10 cellular contexts compared by ENCODE assay signal in genomic region chr22:42324991-42325710, GRCh38. TPM values are rescaled to one million over a fixed set of nuclear protein-coding genes. Genes with fewer than 3 reads are reported as not detected.
DNase-seq lines count a peak whose midpoint lies in the region; ATAC-seq and TF ChIP-seq lines count a peak whose summit lies in the region.
"Had no signal": no experiment of that assay in that cellular context is flagged by ENCODE, and none has a peak within 500 bp of the region (broad histone marks: within the 10 kb centered on the region; RNA-seq: fewer than 3 reads in every experiment).

No MANE protein-coding gene starts in this region.

- H3K36me3 Mint-ChIP-seq in type B pancreatic cell, result no peaks in the 10 kb centered on the region

- peaks cover 23% of the 10 kb centered on the region for H3K4me1 ChIP-seq in DOHH2 (ENCODE audit: control insufficient read depth, low read length)

- H4K20me1 ChIP-seq in DOHH2 (ENCODE audit: control insufficient read depth, insufficient read depth, low read depth, low read length), result peaks cover 8% of the 10 kb centered on the region; the same call in 1 of the 2 replicates

- H3K36me3 ChIP-seq in DOHH2 (ENCODE audit: control insufficient read depth, low read length), result no peaks in the 10 kb centered on the region
- H3K36me3 ChIP-seq: suprapubic skin had no signal

- no peak for ATAC-seq in HG03460 (IDR thresholded peaks at IDR 0.05; ENCODE audit: unreplicated experiment)

- H3K4me3 Mint-ChIP-seq in type B pancreatic cell, result no peak overlapping the region

- no peak overlapping the region for H3K4me3 ChIP-seq in DOHH2 (ENCODE audit: low read length)
- H3K4me3 ChIP-seq in coronary artery, result no peak overlapping the region
- H3K4me3 ChIP-seq: suprapubic skin had no signal

- H3K9me2 ChIP-seq in DOHH2 (replicated peaks; ENCODE audit: control insufficient read depth, low read length), result no peaks in the 10 kb centered on the region

- no peak overlapping the region for H3K27ac Mint-ChIP-seq in type B pancreatic cell

- 0 out of 2 replicates have a peak overlapping the region, but pooled peaks have one; percentile 17 for H3K4me2 ChIP-seq in DOHH2 (ENCODE audit: low read length)

- 0 out of 2 replicates have a peak, but pooled peaks cover 3% of the 10 kb centered on the region for H3K27me3 ChIP-seq in DOHH2 (ENCODE audit: control insufficient read depth, low read length)
- H3K27me3 ChIP-seq: suprapubic skin had no signal

- TF ChIP-seq CTCF in DOHH2 (IDR thresholded peaks at IDR 0.05; ENCODE audit: low read depth, low read length, poor library complexity, severe bottlenecking) (no peak), type B pancreatic cell (conservative IDR thresholded peaks at IDR 0.05) (no peak), coronary artery (IDR thresholded peaks at IDR 0.05) (no peak)

- H3K27ac ChIP-seq in DOHH2 (ENCODE audit: low read depth, low read length) (no peak overlapping the region), coronary artery (no peak overlapping the region)
- H3K27ac ChIP-seq: suprapubic skin had no signal

- no peaks in the 10 kb centered on the region for H3K9me3 ChIP-seq in DOHH2 (ENCODE audit: control insufficient read depth, insufficient read depth, low read length)
- H3K9me3 ChIP-seq: suprapubic skin had no signal

- H3K4me1 Mint-ChIP-seq in type B pancreatic cell (ENCODE audit: unreplicated experiment), result peaks cover 40% of the 10 kb centered on the region

- no peaks in the 10 kb centered on the region for H3K79me2 ChIP-seq in DOHH2 (ENCODE audit: control insufficient read depth, low read length)

- H3K27me3 Mint-ChIP-seq in type B pancreatic cell, result peaks cover 7% of the 10 kb centered on the region

- no peaks in the 10 kb centered on the region for H3F3A ChIP-seq in DOHH2 (ENCODE audit: control insufficient read depth, insufficient read depth)

- no peaks in the 10 kb centered on the region for H3K9me3 Mint-ChIP-seq in type B pancreatic cell

- DNase-seq in NCI-H2227 (lab: John Stamatoyannopoulos, UW; ENCODE audit: unreplicated experiment), result peak; percentile 27
- DNase-seq in NCI-H2227 treated with DMSO at 0.1 percent for 48 hours (lab: John Stamatoyannopoulos, UW), result no peak
- peak; percentile 23 for DNase-seq in NCI-H774 (lab: John Stamatoyannopoulos, UW)
- DNase-seq in kidney tubule cell (ENCODE audit: low spot score), result peak; percentile 6
- DNase-seq in type B pancreatic cell (ENCODE audit: extremely low spot score, unreplicated experiment), result no peak
- no peak for DNase-seq in coronary artery (ENCODE audit: low spot score)
- DNase-seq: erythroblast had no signal

RNA-seq across cellular contexts. Expression of gene TCF20, which starts 54.7 kb away (rescaled TPM):
- total RNA-seq in type B pancreatic cell (ENCODE audit: low replicate concordance), result 56.5 and 65.1 TPM in 2 replicates

Comparison
In these comparisons a context has a peak if more than half of its experiments do, and no peak if none do; other contexts are left out.
1. DNase-seq: peak in NCI-H2227 (single experiment), NCI-H774 (single experiment) and kidney tubule cell (single experiment); none in NCI-H2227 treated with DMSO at 0.1 percent for 48 hours (single experiment), type B pancreatic cell (single experiment) and coronary artery (single experiment).